Comparison of ENCODE assay signal across 19 cellular contexts in the genomic region with DNA sequence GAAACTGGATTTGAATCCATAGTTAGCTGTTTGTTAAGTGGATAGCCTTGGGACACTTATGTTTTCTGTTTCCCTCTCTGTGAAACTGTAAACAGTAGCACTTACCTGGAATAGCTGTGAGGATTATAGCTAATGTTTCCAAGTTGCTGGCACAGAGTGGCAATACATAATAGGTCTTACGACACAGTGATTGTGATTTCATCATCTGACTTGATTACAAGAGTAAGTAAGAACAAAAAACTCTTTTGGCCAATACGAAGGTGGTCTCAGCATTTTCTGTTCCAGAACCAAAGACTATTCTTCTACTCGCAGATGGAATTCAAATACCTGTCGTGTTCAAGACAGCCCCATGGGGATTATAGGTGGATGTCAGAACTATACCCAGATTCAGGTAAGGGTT. TPM values are rescaled to one million over a fixed set of nuclear protein-coding genes. Genes with fewer than 3 reads are reported as not detected.
DNase-seq lines count a peak whose midpoint lies in the region; ATAC-seq and TF ChIP-seq lines count a peak whose summit lies in the region.
"Had no signal": no experiment of that assay in that cellular context is flagged by ENCODE, and none has a peak within 500 bp of the region (broad histone marks: within the 10 kb centered on the region; RNA-seq: fewer than 3 reads in every experiment).

No MANE protein-coding gene starts in this region.

- no peak for ATAC-seq in WTC11
- no peak for ATAC-seq in aorta (ENCODE audit: low FRiP score)
- ATAC-seq in HG03354 (IDR thresholded peaks at IDR 0.05; ENCODE audit: poor library complexity, severe bottlenecking, unreplicated experiment) = no peak
- ATAC-seq: CD8-positive, alpha-beta T cell had no signal

- no peaks in the 10 kb centered on the region for H3K9me3 ChIP-seq in left ventricle myocardium inferior (replicated peaks)
- no peaks in the 10 kb centered on the region for H3K9me3 ChIP-seq in aorta (ENCODE audit: control insufficient read depth, low read length)
- H3K9me3 ChIP-seq: BLaER1, SJSA1 had no signal

- H3K27ac ChIP-seq in left ventricle myocardium inferior (replicated peaks) = no peak overlapping the region
- H3K27ac ChIP-seq in aorta (ENCODE audit: low read depth in 1 of 2, low read length in 2 of 2) = no peak overlapping the region
- H3K27ac ChIP-seq: BLaER1, KMS-11, SJSA1 had no signal

- DNase-seq in NOMO-1 treated with DMSO at 0.1 percent for 48 hours (lab: John Stamatoyannopoulos, UW; ENCODE audit: unreplicated experiment) = peak; percentile 14
- DNase-seq in NOMO-1 treated with dmso at 0.1 percent for 144 hours (lab: John Stamatoyannopoulos, UW; ENCODE audit: unreplicated experiment) = no peak
- no peak for DNase-seq in WTC11 (ENCODE audit: low spot score)
- DNase-seq in fibroblast of peridontal ligament (ENCODE audit: extremely low read depth) = peak; percentile 42
- DNase-seq in left ventricle myocardium inferior = no peak
- no peak for DNase-seq in aorta
- DNase-seq in SW 1271 (lab: John Stamatoyannopoulos, UW) = no peak
- DNase-seq: CD8-positive, alpha-beta T cell; NCI-H1105 treated with DMSO at 0.1 percent for 48 hours; NCI-H1694 treated with DMSO at 0.1 percent for 48 hours; NCI-H2171; NCI-H446; NCI-H69 had no signal

- H3K36me3 Mint-ChIP-seq in WTC11 = no peaks in the 10 kb centered on the region
- H3K36me3 Mint-ChIP-seq: CD8-positive, alpha-beta T cell had no signal

- intact Hi-C loops in left ventricle myocardium inferior (cut with micrococcal nuclease) (no loop called here), aorta (cut with DNase I) (no loop called here)

- 79 to 83% methylated on average over 4 of the region's 4 CpGs for WGBS in aorta, 2 donors

- H3K4me1 ChIP-seq in left ventricle myocardium inferior (no peaks in the 10 kb centered on the region), aorta (ENCODE audit: control insufficient read depth in 1 of 2, insufficient read depth in 2 of 2, low read length in 2 of 2) (no peaks in the 10 kb centered on the region)
- H3K4me1 ChIP-seq: BLaER1, SJSA1 had no signal

- H3K27me3 Mint-ChIP-seq in WTC11 (ENCODE audit: low read depth) = no peaks in the 10 kb centered on the region

- no peak overlapping the region for H3K27ac Mint-ChIP-seq in WTC11
- H3K27ac Mint-ChIP-seq: CD8-positive, alpha-beta T cell had no signal

- H3K4me3 ChIP-seq in left ventricle myocardium inferior = no peak overlapping the region
- H3K4me3 ChIP-seq in aorta (ENCODE audit: low read length in 2 of 2) = no peak overlapping the region
- H3K4me3 ChIP-seq: BLaER1, SJSA1 had no signal

- H3K9me3 Mint-ChIP-seq in WTC11 = 0 out of 2 replicates have a peak, but pooled peaks cover under 1% of the 10 kb centered on the region
- H3K9me3 Mint-ChIP-seq: CD8-positive, alpha-beta T cell had no signal

- CTCF ChIA-PET in WTC11 (lab: Charles Lee) = interaction anchor here (1.0 to 1.7 kb wide), 2 partner anchors 42 to 143 kb away, joined by 3 to 5 read pairs; no protein-coding TSS in a partner anchor

- TF ChIP-seq CTCF in WTC11 (IDR thresholded peaks at IDR 0.05) = no peak
- no peak for TF ChIP-seq CTCF in left ventricle myocardium inferior (IDR thresholded peaks at IDR 0.05; ENCODE audit: borderline replicate concordance)

- no peak overlapping the region for H3K4me3 Mint-ChIP-seq in WTC11
- H3K4me3 Mint-ChIP-seq: CD8-positive, alpha-beta T cell had no signal

- no peaks in the 10 kb centered on the region for H3K4me1 Mint-ChIP-seq in WTC11

- POLR2A ChIA-PET in WTC11 (lab: Charles Lee) = no interaction called here

- H3K36me3 ChIP-seq in left ventricle myocardium inferior = no peaks in the 10 kb centered on the region
- no peaks in the 10 kb centered on the region for H3K36me3 ChIP-seq in aorta (ENCODE audit: control insufficient read depth in 1 of 2, insufficient read depth in 2 of 2, low read length in 1 of 2)
- H3K36me3 ChIP-seq: BLaER1, SJSA1 had no signal

- peaks cover 8% of the 10 kb centered on the region for H3K27me3 ChIP-seq in left ventricle myocardium inferior (ENCODE audit: low read depth)
- H3K27me3 ChIP-seq in aorta (ENCODE audit: control insufficient read depth in 1 of 2, insufficient read depth in 2 of 2, low read length in 1 of 2) = no peaks in the 10 kb centered on the region
- H3K27me3 ChIP-seq: BLaER1, SJSA1 had no signal

TF ChIP-seq in WTC11, 78 proteins besides CTCF, POLR2A, EP300 and RAD21:
- no peak for TF ChIP-seq ZNF512 (CRISPR knock-in tag; IDR thresholded peaks at IDR 0.05; ENCODE audit: borderline replicate concordance)
- TF ChIP-seq NR3C1 (CRISPR knock-in tag; conservative IDR thresholded peaks at IDR 0.05; ENCODE audit: low read depth) = no peak
- peak; percentile 92 for TF ChIP-seq GABPB1 (CRISPR knock-in tag; IDR thresholded peaks at IDR 0.05)
TF ChIP-seq in WTC11: peak in this region for 1.

RNA-seq across cellular contexts. Expression of gene C8B, which starts 2.1 kb away (rescaled TPM):
- total RNA-seq in WTC11 (2021) (0.30 to 0.46 TPM in 2 of 3 replicates, not detected in the other), left ventricle myocardium inferior (not detected), aorta (not detected)
- polyA plus RNA-seq in aorta = not detected
- total RNA-seq: A172; CD8-positive, alpha-beta T cell; M059J; SJSA1 had no signal

Comparison
In these comparisons a context has a peak if more than half of its experiments do, and no peak if none do; other contexts are left out.
1. DNase-seq: peak in NOMO-1 treated with DMSO at 0.1 percent for 48 hours (single experiment) and fibroblast of peridontal ligament (single experiment); none in NOMO-1 treated with dmso at 0.1 percent for 144 hours (single experiment), WTC11 (single experiment), left ventricle myocardium inferior (single experiment), aorta (0 of 2) and SW 1271 (0 of 2).